Comparison of ENCODE assay signal across 18 cellular contexts in the genomic region with DNA sequence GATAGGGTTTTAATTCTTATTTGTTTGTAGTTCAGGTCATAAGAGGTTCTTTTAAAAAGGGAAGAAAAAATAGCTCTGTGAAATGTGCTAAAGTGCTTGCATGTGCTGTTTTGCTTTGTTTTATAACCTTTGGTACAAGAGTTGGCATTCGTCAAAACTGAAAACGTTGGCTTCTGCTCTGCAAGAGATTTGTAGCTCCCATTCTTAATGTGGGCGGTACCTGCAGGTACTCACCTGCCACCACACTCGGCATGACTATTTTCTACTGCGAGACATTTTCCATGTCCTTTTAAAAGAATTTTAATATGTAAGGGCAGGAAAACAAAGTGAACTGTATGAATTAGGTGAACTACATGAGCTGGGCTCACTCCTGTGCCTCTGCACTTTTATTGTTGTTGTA.
DNase-seq lines count a peak whose midpoint lies in the region; ATAC-seq and TF ChIP-seq lines count a peak whose summit lies in the region.
"Had no signal": no experiment of that assay in that cellular context is flagged by ENCODE, and none has a peak within 500 bp of the region (broad histone marks: within the 10 kb centered on the region; RNA-seq: fewer than 3 reads in every experiment).

No MANE protein-coding gene starts in this region.

- 0 out of 2 replicates have a peak overlapping the region, but pooled peaks have one; percentile 61 for H3K27ac ChIP-seq in GM23248
- peak overlapping the region in 3 of 4 donors; percentile 64 to 84 (median 67) for H3K27ac ChIP-seq in esophagus squamous epithelium
- peak overlapping the region; percentile 67 for H3K27ac ChIP-seq in psoas muscle
- peak overlapping the region in 1 of 2 donors; percentile 33 for H3K27ac ChIP-seq in uterus
- H3K27ac ChIP-seq: Peyer's patch had no signal

- peaks cover 10% of the 10 kb centered on the region; the same call in 1 of the 2 replicates for H3K79me2 ChIP-seq in GM23248 (ENCODE audit: insufficient read depth)

- no peak for DNase-seq in GM23248
- peak; percentile 68 for DNase-seq in RPMI8226
- DNase-seq in esophagus squamous epithelium (lab: John Stamatoyannopoulos, UW): no peak
- no peak for DNase-seq in psoas muscle
- DNase-seq in NCI-H1694 treated with DMSO at 0.1 percent for 48 hours (lab: John Stamatoyannopoulos, UW): no peak
- no peak for DNase-seq in uterus
- no peak for DNase-seq in NCI-H2196 treated with DMSO at 0.1 percent for 48 hours (lab: John Stamatoyannopoulos, UW; ENCODE audit: unreplicated experiment)
- DNase-seq: ACHN, C1 segment of cervical spinal cord, MM.1S, NCI-H1092, NCI-H1436 treated with DMSO at 0.1 percent for 48 hours, NCI-H2081, NCI-H2171 treated with DMSO at 0.1 percent for 48 hours, NCI-H446 treated with DMSO at 0.1 percent for 48 hours, Peyer's patch, Right ventricle myocardium superior had no signal

- H3K4me2 ChIP-seq in GM23248 (ENCODE audit: unreplicated experiment): no peak overlapping the region

- no peaks in the 10 kb centered on the region for H4K20me1 ChIP-seq in GM23248 (ENCODE audit: insufficient read depth)

- no peak for TF ChIP-seq CTCF in esophagus squamous epithelium (IDR thresholded peaks at IDR 0.05)
- TF ChIP-seq CTCF in psoas muscle (IDR thresholded peaks at IDR 0.05): no peak
- TF ChIP-seq CTCF in uterus (IDR thresholded peaks at IDR 0.05): no peak

- intact Hi-C loops in esophagus squamous epithelium (cut with DNase I): no loop called here
- intact Hi-C loops in psoas muscle (cut with DNase I): no loop called here
- intact Hi-C loops in uterus (cut with DNase I; ENCODE audit: low total_unique reads): no loop called here

- H3K36me3 ChIP-seq in GM23248 (ENCODE audit: low read depth) (no peaks in the 10 kb centered on the region; the same call in 1 of the 2 replicates), esophagus squamous epithelium (peaks cover 0 to 3% (median 0%) of the 10 kb centered on the region in 3 donors), psoas muscle (ENCODE audit: insufficient read depth in 1 of 2, low read depth in 1 of 2) (peaks cover 0 to 3% of the 10 kb centered on the region in 2 donors), uterus (no peaks in the 10 kb centered on the region)
- H3K36me3 ChIP-seq: Peyer's patch had no signal

- no peaks in the 10 kb centered on the region for H3K27me3 ChIP-seq in GM23248 (replicated peaks; ENCODE audit: insufficient read depth)
- H3K27me3 ChIP-seq in esophagus squamous epithelium: no peaks in the 10 kb centered on the region
- H3K27me3 ChIP-seq in psoas muscle (ENCODE audit: insufficient read depth in 3 of 3, low read length in 2 of 3): no peaks in the 10 kb centered on the region
- no peaks in the 10 kb centered on the region for H3K27me3 ChIP-seq in uterus
- H3K27me3 ChIP-seq: Peyer's patch had no signal

- no peak for ATAC-seq in psoas muscle
- no peak for ATAC-seq in GM21528 (IDR thresholded peaks at IDR 0.05; ENCODE audit: low FRiP score, unreplicated experiment)

- peaks cover 16% of the 10 kb centered on the region for H3K4me1 ChIP-seq in GM23248 (ENCODE audit: insufficient read depth)
- H3K4me1 ChIP-seq in esophagus squamous epithelium: peaks cover 10 to 34% (median 11%) of the 10 kb centered on the region in 3 donors
- H3K4me1 ChIP-seq in psoas muscle: peaks cover 53% of the 10 kb centered on the region
- H3K4me1 ChIP-seq in uterus: peaks cover 0 to 10% of the 10 kb centered on the region in 2 donors
- H3K4me1 ChIP-seq: Peyer's patch had no signal

- no peaks in the 10 kb centered on the region for H3K9me3 ChIP-seq in GM23248 (ENCODE audit: low read depth)
- no peaks in the 10 kb centered on the region for H3K9me3 ChIP-seq in esophagus squamous epithelium
- H3K9me3 ChIP-seq in psoas muscle: no peaks in the 10 kb centered on the region
- no peaks in the 10 kb centered on the region for H3K9me3 ChIP-seq in uterus
- H3K9me3 ChIP-seq: Peyer's patch had no signal

- H3K9me2 ChIP-seq in GM23248 (ENCODE audit: insufficient read depth): no peaks in the 10 kb centered on the region

- in situ Hi-C loops in GM23248 (cut with MboI): no loop called here

- H2AFZ ChIP-seq in GM23248: no peak overlapping the region

- TF ChIP-seq POLR2A in esophagus squamous epithelium (IDR thresholded peaks at IDR 0.05): no peak
- no peak for TF ChIP-seq POLR2A in uterus (IDR thresholded peaks at IDR 0.05)

- WGBS in GM23248 (ENCODE audit: low coverage in 1 of 2, low lambda C conversion rate in 2 of 2, missing lambda C conversion rate in 2 of 2), 2 experiments: 58 to 62% methylated on average over 5 of the region's 5 CpGs
- 39% methylated on average over 5 of the region's 5 CpGs for WGBS in esophagus squamous epithelium, 2 donors
- 56 to 75% (median 57%) methylated on average over 5 of the region's 5 CpGs for WGBS in psoas muscle, 3 donors

- peaks cover 21% of the 10 kb centered on the region for H3F3A ChIP-seq in GM23248 (ENCODE audit: insufficient read depth)

- no peak overlapping the region for H3K9ac ChIP-seq in GM23248

- no peak overlapping the region for H3K4me3 ChIP-seq in GM23248
- H3K4me3 ChIP-seq in esophagus squamous epithelium: no peak overlapping the region
- no peak overlapping the region for H3K4me3 ChIP-seq in psoas muscle
- H3K4me3 ChIP-seq in uterus: no peak overlapping the region
- H3K4me3 ChIP-seq: Peyer's patch had no signal
